Comparison of ENCODE assay signal across 20 cellular contexts in genomic region chr14:44384093-44384492, GRCh38.
DNase-seq lines count a peak whose midpoint lies in the region; ATAC-seq and TF ChIP-seq lines count a peak whose summit lies in the region.
"Had no signal": no experiment of that assay in that cellular context is flagged by ENCODE, and none has a peak within 500 bp of the region (broad histone marks: within the 10 kb centered on the region; RNA-seq: fewer than 3 reads in every experiment).

No MANE protein-coding gene starts in this region.

- no peak for TF ChIP-seq EP300 in SK-N-SH (IDR thresholded peaks at IDR 0.05; ENCODE audit: borderline replicate concordance in 1 of 2, low read depth in 1 of 2, low read length in 1 of 2)

- H3K36me3 Mint-ChIP-seq in neural crest cell (ENCODE audit: low read depth) (no peaks in the 10 kb centered on the region), neural progenitor cell (no peaks in the 10 kb centered on the region)
- H3K36me3 Mint-ChIP-seq: CD4-positive, CD25-positive, alpha-beta regulatory T cell had no signal

- H3K9me3 Mint-ChIP-seq in neural crest cell = no peaks in the 10 kb centered on the region
- H3K9me3 Mint-ChIP-seq in neural progenitor cell = peaks cover 2% of the 10 kb centered on the region

- no peak for ATAC-seq in SK-N-SH treated with all-trans-retinoic acid at 6 μM for 48 hours
- ATAC-seq: GM23338 had no signal

- H3K9me2 ChIP-seq in SK-N-SH = no peaks in the 10 kb centered on the region

- H3K9ac ChIP-seq in SK-N-SH (no peak overlapping the region), neural progenitor cell (no peak overlapping the region)
- H3K9ac ChIP-seq: BLaER1 had no signal

- H2AFZ ChIP-seq in SK-N-SH (ENCODE audit: low read depth) (no peak overlapping the region), neural progenitor cell (replicated peaks) (no peak overlapping the region)

- H3K36me3 ChIP-seq in SK-N-SH (replicated peaks in 1 of 2; ENCODE audit: control insufficient read depth in 1 of 2, insufficient read depth in 2 of 2, low read length in 1 of 2) = no peaks in the 10 kb centered on the region
- no peaks in the 10 kb centered on the region for H3K36me3 ChIP-seq in neural progenitor cell
- H3K36me3 ChIP-seq in Peyer's patch = no peaks in the 10 kb centered on the region
- H3K36me3 ChIP-seq: BLaER1 had no signal

- no peaks in the 10 kb centered on the region for H3K27me3 ChIP-seq in SK-N-SH (ENCODE audit: insufficient read depth)
- no peaks in the 10 kb centered on the region for H3K27me3 ChIP-seq in neural progenitor cell
- no peaks in the 10 kb centered on the region for H3K27me3 ChIP-seq in Peyer's patch
- H3K27me3 ChIP-seq: BLaER1 had no signal

- H3K27ac Mint-ChIP-seq in neural crest cell (ENCODE audit: unreplicated experiment) (peak overlapping the region; percentile 89), neural progenitor cell (no peak overlapping the region)
- H3K27ac Mint-ChIP-seq: CD4-positive, CD25-positive, alpha-beta regulatory T cell; GM23338; H9; HFFc6 had no signal

- 4% methylated on average over 3 of the region's 5 CpGs for WGBS in SK-N-SH (ENCODE audit: low lambda C conversion rate)

- DNase-seq in SK-N-SH (peak; percentile 0), cerebellum (ENCODE audit: low spot score) (peak; percentile 31), neural crest cell (ENCODE audit: low read depth, low spot score) (no peak), neural progenitor cell (ENCODE audit: low spot score) (no peak), Peyer's patch (no peak), caudate nucleus (lab: John Stamatoyannopoulos, UW) (no peak)
- DNase-seq: CD4-positive, CD25-positive, alpha-beta regulatory T cell; EL; GF-D8; H9; HFFc6; KBM-7; NCI-H1105; NCI-H1436 treated with DMSO at 0.1 percent for 48 hours; NCI-H2029 treated with DMSO at 0.1 percent for 48 hours; NCI-H510A treated with DMSO at 0.1 percent for 48 hours; NCI-H748 treated with DMSO at 0.1 percent for 48 hours had no signal

- POLR2A ChIA-PET in SK-N-SH (lab: Yijun Ruan, JAX) = no interaction called here

- TF ChIP-seq RAD21 in SK-N-SH (IDR thresholded peaks at IDR 0.05; ENCODE audit: low read length) = no peak

- no peaks in the 10 kb centered on the region for H3K79me2 ChIP-seq in SK-N-SH (ENCODE audit: insufficient read depth)
- no peaks in the 10 kb centered on the region for H3K79me2 ChIP-seq in neural progenitor cell (ENCODE audit: low read depth)

- TF ChIP-seq CTCF in SK-N-SH (IDR thresholded peaks at IDR 0.05) = no peak
- TF ChIP-seq CTCF in neural crest cell (conservative IDR thresholded peaks at IDR 0.05) = no peak
- TF ChIP-seq CTCF in neural progenitor cell (IDR thresholded peaks at IDR 0.05) = no peak
- no peak for TF ChIP-seq CTCF in Peyer's patch (IDR thresholded peaks at IDR 0.05)

- H3K9me3 ChIP-seq in SK-N-SH (no peaks in the 10 kb centered on the region), neural progenitor cell (ENCODE audit: low read depth) (no peaks in the 10 kb centered on the region), Peyer's patch (no peaks in the 10 kb centered on the region)

- H3K4me1 ChIP-seq in SK-N-SH (ENCODE audit: control insufficient read depth in 1 of 2, insufficient read depth in 2 of 2, low read depth in 1 of 2, low read length in 1 of 2) (no peaks in the 10 kb centered on the region), neural progenitor cell (no peaks in the 10 kb centered on the region), Peyer's patch (no peaks in the 10 kb centered on the region)
- H3K4me1 ChIP-seq: BLaER1 had no signal

- H3K4me3 Mint-ChIP-seq in neural crest cell (no peak overlapping the region), neural progenitor cell (no peak overlapping the region)
- H3K4me3 Mint-ChIP-seq: CD4-positive, CD25-positive, alpha-beta regulatory T cell; GM23338; H9; HFFc6 had no signal

- H3K27me3 Mint-ChIP-seq in neural crest cell (ENCODE audit: low read depth) = no peaks in the 10 kb centered on the region
- peaks cover 5% of the 10 kb centered on the region for H3K27me3 Mint-ChIP-seq in neural progenitor cell (ENCODE audit: insufficient read depth, low read depth)
- H3K27me3 Mint-ChIP-seq: CD4-positive, CD25-positive, alpha-beta regulatory T cell had no signal

- H3K4me3 ChIP-seq in SK-N-SH (ENCODE audit: low read depth in 2 of 2, low read length in 1 of 2) (no peak overlapping the region), neural progenitor cell (no peak overlapping the region), Peyer's patch (no peak overlapping the region)
- H3K4me3 ChIP-seq: BLaER1, GM23338 had no signal

- H3F3A ChIP-seq in SK-N-SH (replicated peaks; ENCODE audit: insufficient read depth) = no peaks in the 10 kb centered on the region
- H3F3A ChIP-seq in neural progenitor cell (ENCODE audit: low read depth) = no peaks in the 10 kb centered on the region

- H3K27ac ChIP-seq in SK-N-SH (ENCODE audit: low read depth in 2 of 2, low read length in 1 of 2) (no peak overlapping the region), neural progenitor cell (no peak overlapping the region), Peyer's patch (no peak overlapping the region), caudate nucleus (ENCODE audit: low read depth, low read length) (no peak overlapping the region)
- H3K27ac ChIP-seq: BLaER1 had no signal

- H3K4me1 Mint-ChIP-seq in neural crest cell (no peaks in the 10 kb centered on the region), neural progenitor cell (no peaks in the 10 kb centered on the region)
- H3K4me1 Mint-ChIP-seq: CD4-positive, CD25-positive, alpha-beta regulatory T cell; GM23338; H9 had no signal

- TF ChIP-seq POLR2A in Peyer's patch (IDR thresholded peaks at IDR 0.05) = no peak

- H3K4me2 ChIP-seq in SK-N-SH (no peak overlapping the region), neural progenitor cell (no peak overlapping the region)
- H3K4me2 ChIP-seq: BLaER1, GM23338 had no signal

- CTCF ChIA-PET in SK-N-SH (lab: Yijun Ruan, JAX) = no interaction called here

- no peaks in the 10 kb centered on the region for H4K20me1 ChIP-seq in SK-N-SH (ENCODE audit: insufficient read depth)
- H4K20me1 ChIP-seq in neural progenitor cell (ENCODE audit: low read depth) = no peaks in the 10 kb centered on the region
- H4K20me1 ChIP-seq: BLaER1 had no signal

TF ChIP-seq in SK-N-SH, 30 proteins besides CTCF, POLR2A, EP300 and RAD21 (continues in another document):
- no peak for TF ChIP-seq GABPA (IDR thresholded peaks at IDR 0.05; ENCODE audit: low read depth)
- no peak for TF ChIP-seq TEAD4 (IDR thresholded peaks at IDR 0.05; ENCODE audit: borderline replicate concordance, insufficient read depth)
- TF ChIP-seq USF1 (IDR thresholded peaks at IDR 0.05; ENCODE audit: borderline replicate concordance, low read depth) = no peak
- no peak for TF ChIP-seq IRF3 (IDR thresholded peaks at IDR 0.05; ENCODE audit: low read depth, low read length)
- no peak for TF ChIP-seq FOXJ3 (CRISPR knock-in tag; IDR thresholded peaks at IDR 0.05)
- no peak for TF ChIP-seq TCF12 (IDR thresholded peaks at IDR 0.05)
- no peak for TF ChIP-seq POLR2AphosphoS5 (IDR thresholded peaks at IDR 0.05; ENCODE audit: low read depth, low read length)

TF ChIP-seq in SK-N-SH treated with all-trans-retinoic acid at 6 μM for 48 hours, 23 proteins besides CTCF, POLR2A, EP300 and RAD21 (continues in another document):
- no peak for TF ChIP-seq ARNTL (CRISPR knock-in tag; IDR thresholded peaks at IDR 0.05; ENCODE audit: borderline replicate concordance, low read depth)
- TF ChIP-seq CSDC2 (CRISPR knock-in tag; IDR thresholded peaks at IDR 0.05) = no peak
- no peak for TF ChIP-seq TSHZ2 (CRISPR knock-in tag; IDR thresholded peaks at IDR 0.05)
- no peak for TF ChIP-seq CSRNP3 (CRISPR knock-in tag; IDR thresholded peaks at IDR 0.05)
- no peak for TF ChIP-seq BACH2 (CRISPR knock-in tag; IDR thresholded peaks at IDR 0.05; ENCODE audit: borderline replicate concordance)

Comparison
In these comparisons a context has a peak if more than half of its experiments do, and no peak if none do; other contexts are left out.
1. DNase-seq: peak in SK-N-SH (single experiment) and cerebellum (single experiment); none in neural crest cell (single experiment), neural progenitor cell (single experiment), Peyer's patch (0 of 3) and caudate nucleus (0 of 61).